In genomic region chr1:121365732-121366131, GRCh38 we compare ENCODE assay signal across 7 cellular contexts.
DNase-seq lines count a peak whose midpoint lies in the region; ATAC-seq lines count a peak whose summit lies in the region.
"Not testable (repeated sequence)": the region's sequence is repeated elsewhere in the genome, so short reads cannot be mapped to it uniquely, and the experiment has no call there.

No MANE protein-coding gene starts in this region.

- H3K4me1 Mint-ChIP-seq in activated T-cell treated with anti-CD3 and anti-CD28 coated beads, Interleukin-2, amount 50 U/mL, for 4 hours (ENCODE audit: low read depth): not testable (repeated sequence)

- DNase-seq in MV-4-11 (lab: John Stamatoyannopoulos, UW): peak; percentile 42
- peak; percentile 18 for DNase-seq in activated T-cell treated with anti-CD3 and anti-CD28 coated beads, Interleukin-2, amount 50 U/mL, for 4 hours
- DNase-seq in astrocyte of the hippocampus (ENCODE audit: low read depth, low spot score): peak; percentile 53
- peak; percentile 2 for DNase-seq in medulla oblongata (ENCODE audit: extremely low spot score)
- peak in 2 of 3 donors; percentile 1 for DNase-seq in stimulated activated CD4-positive, alpha-beta T cell treated with anti-CD3 and anti-CD28 coated beads, TNF-alpha, amount 100 ng/mL, for 1 hour (ENCODE audit: low read depth in 3 of 3, low spot score in 1 of 3)

- H3K9me3 Mint-ChIP-seq in activated T-cell treated with anti-CD3 and anti-CD28 coated beads, Interleukin-2, amount 50 U/mL, for 4 hours: not testable (repeated sequence)

- not testable (repeated sequence) for H3K36me3 Mint-ChIP-seq in activated T-cell treated with anti-CD3 and anti-CD28 coated beads, Interleukin-2, amount 50 U/mL, for 4 hours (ENCODE audit: insufficient read depth)

- peak; percentile 78 for ATAC-seq in GM18907 (IDR thresholded peaks at IDR 0.05; ENCODE audit: unreplicated experiment)
- ATAC-seq in activated CD4-positive, CD25-positive, alpha-beta regulatory T cell treated with anti-CD3 and anti-CD28 coated beads, Interleukin-2, amount 50 U/mL, for 24 hours: peak; percentile 64 to 82
- peak; percentile 80 to 96 for ATAC-seq in activated T-cell treated with anti-CD3 and anti-CD28 coated beads, Interleukin-2, amount 50 U/mL, for 4 hours

- not testable (repeated sequence) for H3K4me3 Mint-ChIP-seq in activated T-cell treated with anti-CD3 and anti-CD28 coated beads, Interleukin-2, amount 50 U/mL, for 4 hours

- not testable (repeated sequence) for H3K27me3 Mint-ChIP-seq in activated T-cell treated with anti-CD3 and anti-CD28 coated beads, Interleukin-2, amount 50 U/mL, for 4 hours (ENCODE audit: low read depth)

Comparison
In these comparisons a context has a peak if more than half of its experiments do, and no peak if none do; other contexts are left out.
1. Peak in every context shown above with its lines: DNase-seq and ATAC-seq.
2. DNase-seq: peak in every context shown above with its lines; median percentile 53 in astrocyte of the hippocampus; 42 in MV-4-11; 18 in activated T-cell treated with anti-CD3 and anti-CD28 coated beads, Interleukin-2, amount 50 U/mL, for 4 hours; 2 in medulla oblongata; 1 in stimulated activated CD4-positive, alpha-beta T cell treated with anti-CD3 and anti-CD28 coated beads, TNF-alpha, amount 100 ng/mL, for 1 hour.